9 cellular contexts compared by ENCODE assay signal in genomic region chr4:87974856-87975462, GRCh38. TPM values are rescaled to one million over a fixed set of nuclear protein-coding genes. Genes with fewer than 3 reads are reported as not detected.
DNase-seq lines count a peak whose midpoint lies in the region; ATAC-seq, FAIRE-seq and TF ChIP-seq lines count a peak whose summit lies in the region.
"Had no signal": no experiment of that assay in that cellular context is flagged by ENCODE, and none has a peak within 500 bp of the region (broad histone marks: within the 10 kb centered on the region; RNA-seq: fewer than 3 reads in every experiment).

No MANE protein-coding gene starts in this region.

- intact Hi-C loops in activated CD4-positive, alpha-beta memory T cell treated with anti-CD3 and anti-CD28 coated beads for 36 hours (cut with micrococcal nuclease) = loop anchor here (10.0 kb wide), 1 partner anchor 290 kb away; no protein-coding TSS in a partner anchor

- peak; percentile 98 for FAIRE-seq in islet of Langerhans (lab: Jason Lieb, UNC)

- TF ChIP-seq POLR2A in NB4 (IDR thresholded peaks at IDR 0.05; ENCODE audit: extremely low read depth, insufficient read length) = no peak

- peak; percentile 27 for ATAC-seq in GM21447 (IDR thresholded peaks at IDR 0.05; ENCODE audit: unreplicated experiment)

- H3K4me1 ChIP-seq in DOHH2 (ENCODE audit: control insufficient read depth, low read length) = peaks cover 28% of the 10 kb centered on the region

- peaks cover 5% of the 10 kb centered on the region; the same call in 1 of the 2 replicates for H3F3A ChIP-seq in DOHH2 (ENCODE audit: control insufficient read depth, insufficient read depth)

- POLR2A ChIA-PET in activated CD4-positive, alpha-beta memory T cell treated with anti-CD3 and anti-CD28 coated beads for 36 hours (lab: Charles Lee) = no interaction called here

- H3K9me2 ChIP-seq in DOHH2 (replicated peaks; ENCODE audit: control insufficient read depth, low read length) = no peaks in the 10 kb centered on the region

- peaks cover 13% of the 10 kb centered on the region; the same call in 1 of the 2 replicates for H3K27me3 ChIP-seq in DOHH2 (ENCODE audit: control insufficient read depth, low read length)

- no peaks in the 10 kb centered on the region for H3K9me3 Mint-ChIP-seq in activated CD4-positive, alpha-beta memory T cell treated with anti-CD3 and anti-CD28 coated beads for 36 hours
- H3K9me3 Mint-ChIP-seq: activated naive CD4-positive, alpha-beta T cell treated with anti-CD3 and anti-CD28 coated beads, Interleukin-2, amount 50 U/mL, for 24 hours had no signal

- H4K20me1 ChIP-seq in DOHH2 (ENCODE audit: control insufficient read depth, insufficient read depth, low read depth, low read length) = no peaks in the 10 kb centered on the region

- peak overlapping the region; percentile 48; the same call in 1 of the 2 replicates for H3K4me2 ChIP-seq in DOHH2 (ENCODE audit: low read length)

- no peak overlapping the region for H3K4me3 ChIP-seq in DOHH2 (ENCODE audit: low read length)
- peak overlapping the region; percentile 46 for H3K4me3 ChIP-seq in NB4 (ENCODE audit: low read depth, low read length)

- H3K27me3 Mint-ChIP-seq in activated CD4-positive, alpha-beta memory T cell treated with anti-CD3 and anti-CD28 coated beads for 36 hours = peaks cover 35% of the 10 kb centered on the region

- DNase-seq in NB4 (ENCODE audit: low read depth) = peak; percentile 38
- no peak for DNase-seq in NK-92 (lab: John Stamatoyannopoulos, UW; ENCODE audit: unreplicated experiment)
- DNase-seq in NCI-H226 = no peak
- DNase-seq in stimulated activated CD4-positive, alpha-beta T cell treated with anti-CD3 and anti-CD28 coated beads, Interleukin-4, amount 100 ng/mL, for 24 hours = no peak
- DNase-seq in activated CD4-positive, alpha-beta memory T cell treated with anti-CD3 and anti-CD28 coated beads for 36 hours = no peak

- peaks cover 4% of the 10 kb centered on the region for H3K4me1 Mint-ChIP-seq in activated CD4-positive, alpha-beta memory T cell treated with anti-CD3 and anti-CD28 coated beads for 36 hours (ENCODE audit: low read depth)

- no peaks in the 10 kb centered on the region for H3K79me2 ChIP-seq in DOHH2 (ENCODE audit: control insufficient read depth, low read length)

- H3K27ac ChIP-seq in DOHH2 (ENCODE audit: low read depth, low read length) = no peak overlapping the region

- H3K36me3 ChIP-seq in DOHH2 (ENCODE audit: control insufficient read depth, low read length) = no peaks in the 10 kb centered on the region

- no peak overlapping the region for H3K27ac Mint-ChIP-seq in activated CD4-positive, alpha-beta memory T cell treated with anti-CD3 and anti-CD28 coated beads for 36 hours
- H3K27ac Mint-ChIP-seq: activated naive CD4-positive, alpha-beta T cell treated with anti-CD3 and anti-CD28 coated beads, Interleukin-2, amount 50 U/mL, for 24 hours had no signal

- H3K9me3 ChIP-seq in DOHH2 (ENCODE audit: control insufficient read depth, insufficient read depth, low read length) = no peaks in the 10 kb centered on the region

- CTCF ChIA-PET in activated CD4-positive, alpha-beta memory T cell treated with anti-CD3 and anti-CD28 coated beads for 36 hours (lab: Charles Lee) = interaction anchor here (0.6 to 4.4 kb wide), 8 partner anchors 11 to 295 kb away, joined by 3 to 32 read pairs (median 12); no protein-coding TSS in a partner anchor

- H3K4me3 Mint-ChIP-seq in activated CD4-positive, alpha-beta memory T cell treated with anti-CD3 and anti-CD28 coated beads for 36 hours = no peak overlapping the region
- H3K4me3 Mint-ChIP-seq: activated naive CD4-positive, alpha-beta T cell treated with anti-CD3 and anti-CD28 coated beads, Interleukin-2, amount 50 U/mL, for 24 hours had no signal

- TF ChIP-seq CTCF in DOHH2 (IDR thresholded peaks at IDR 0.05; ENCODE audit: low read depth, low read length, poor library complexity, severe bottlenecking) (no peak), NB4 (IDR thresholded peaks at IDR 0.05; ENCODE audit: low read depth, low read length) (no peak)

- no peaks in the 10 kb centered on the region for H3K36me3 Mint-ChIP-seq in activated CD4-positive, alpha-beta memory T cell treated with anti-CD3 and anti-CD28 coated beads for 36 hours
- H3K36me3 Mint-ChIP-seq: activated naive CD4-positive, alpha-beta T cell treated with anti-CD3 and anti-CD28 coated beads, Interleukin-2, amount 50 U/mL, for 24 hours had no signal

RNA-seq across cellular contexts. Expression of gene SPP1, which starts 0.6 kb away (rescaled TPM):
- under 1 TPM in 1 of 2 experiments, not detected in 1; 0.45 TPM for total RNA-seq in activated CD4-positive, alpha-beta memory T cell treated with anti-CD3 and anti-CD28 coated beads for 36 hours

RNA-seq across cellular contexts. Expression of gene PKD2, which starts 32.5 kb away (rescaled TPM):
- total RNA-seq in activated CD4-positive, alpha-beta memory T cell treated with anti-CD3 and anti-CD28 coated beads for 36 hours = 1 to 10 TPM; 4.0 to 4.2 TPM
